In genomic region chr6:110881929-110882629, GRCh38 we compare ENCODE assay signal across 11 cellular contexts. TPM values are rescaled to one million over a fixed set of nuclear protein-coding genes. Genes with fewer than 3 reads are reported as not detected.
DNase-seq lines count a peak whose midpoint lies in the region; ATAC-seq and TF ChIP-seq lines count a peak whose summit lies in the region.
"Had no signal": no experiment of that assay in that cellular context is flagged by ENCODE, and none has a peak within 500 bp of the region (broad histone marks: within the 10 kb centered on the region; RNA-seq: fewer than 3 reads in every experiment).

No MANE protein-coding gene starts in this region.

- no peaks in the 10 kb centered on the region; the same call in none of the 2 replicates for H3K36me3 ChIP-seq in PC-3 (ENCODE audit: low read depth, low read length)
- no peaks in the 10 kb centered on the region for H3K36me3 ChIP-seq in fibroblast of lung (ENCODE audit: control insufficient read depth, insufficient read depth, low read length)
- no peaks in the 10 kb centered on the region for H3K36me3 ChIP-seq in skeletal muscle satellite cell (ENCODE audit: insufficient read depth, low read length)

- H3K4me3 ChIP-seq in PC-3 (ENCODE audit: low read length), result no peak overlapping the region
- H3K4me3 ChIP-seq in fibroblast of lung (replicated peaks in 1 of 4; ENCODE audit: control extremely low read depth in 1 of 4, insufficient read depth in 1 of 4, low read depth in 3 of 4, low read length in 4 of 4), result peak overlapping the region in 1 of 4 experiments; percentile 11
- no peak overlapping the region for H3K4me3 ChIP-seq in skeletal muscle satellite cell (ENCODE audit: low read length)

- ATAC-seq in PC-3, result no peak
- ATAC-seq in HG02798 (IDR thresholded peaks at IDR 0.05; ENCODE audit: poor library complexity, unreplicated experiment), result no peak

- peaks cover 86% of the 10 kb centered on the region for H3K36me3 Mint-ChIP-seq in activated T-cell treated with anti-CD3 and anti-CD28 coated beads, Interleukin-2, amount 50 U/mL, for 24 hours (ENCODE audit: low read depth)

- no peaks in the 10 kb centered on the region for H3K27me3 ChIP-seq in PC-3 (ENCODE audit: low read length)
- no peaks in the 10 kb centered on the region for H3K27me3 ChIP-seq in fibroblast of lung (ENCODE audit: control insufficient read depth, insufficient read depth, low read length)
- H3K27me3 ChIP-seq in skeletal muscle satellite cell (ENCODE audit: control insufficient read depth, insufficient read depth, low read length), result no peaks in the 10 kb centered on the region

- H3K27ac Mint-ChIP-seq in activated T-cell treated with anti-CD3 and anti-CD28 coated beads, Interleukin-2, amount 50 U/mL, for 24 hours, result peak overlapping the region; percentile 80

- H4K20me1 ChIP-seq in PC-3 (ENCODE audit: low read length) (peaks cover 100% of the 10 kb centered on the region), fibroblast of lung (ENCODE audit: control insufficient read depth, extremely low read depth, insufficient read depth, low read length) (peaks cover 6% of the 10 kb centered on the region)

- POLR2A ChIA-PET in PC-3 (lab: Charles Lee; ENCODE audit: unreplicated experiment), result interaction anchor here (0.8 kb wide), 1 partner anchor 67 kb away, joined by 3 read pairs; the partner anchor contains the start of gene CDK19

- H3K4me1 Mint-ChIP-seq in activated T-cell treated with anti-CD3 and anti-CD28 coated beads, Interleukin-2, amount 50 U/mL, for 24 hours (ENCODE audit: low read depth), result peaks cover 98% of the 10 kb centered on the region

- H3K27me3 Mint-ChIP-seq in activated T-cell treated with anti-CD3 and anti-CD28 coated beads, Interleukin-2, amount 50 U/mL, for 24 hours, result no peaks in the 10 kb centered on the region

- peak overlapping the region; percentile 58 for H3K4me3 Mint-ChIP-seq in activated T-cell treated with anti-CD3 and anti-CD28 coated beads, Interleukin-2, amount 50 U/mL, for 24 hours

- intact Hi-C loops in PC-3 (cut with micrococcal nuclease), result no loop called here

- H3K4me1 ChIP-seq in PC-3 (ENCODE audit: insufficient read depth, low read length), result peaks cover 42% of the 10 kb centered on the region
- H3K4me1 ChIP-seq in fibroblast of lung (ENCODE audit: control insufficient read depth, extremely low read depth, insufficient read depth, low read length), result peaks cover 7% of the 10 kb centered on the region
- H3K4me1 ChIP-seq in skeletal muscle satellite cell (ENCODE audit: control insufficient read depth, insufficient read depth, low read length), result peaks cover 36% of the 10 kb centered on the region

- H3K9ac ChIP-seq in PC-3 (ENCODE audit: low read length) (no peak overlapping the region), fibroblast of lung (ENCODE audit: insufficient read depth, low read length) (no peak overlapping the region), skeletal muscle satellite cell (ENCODE audit: low read depth, low read length) (no peak overlapping the region)

- no TSS peak for BruUV-seq in PC-3 (replicated peaks; lab: Mats Ljungman, UMichigan)

- TF ChIP-seq CTCF in PC-3 (conservative IDR thresholded peaks at IDR 0.05; ENCODE audit: low read depth, low read length), result no peak
- no peak for TF ChIP-seq CTCF in fibroblast of lung (conservative IDR thresholded peaks at IDR 0.05 in 1 of 2, IDR thresholded peaks at IDR 0.05 in 1 of 2; ENCODE audit: low read depth in 1 of 2, low read length in 2 of 2)
- TF ChIP-seq CTCF in GM13976 (IDR thresholded peaks at IDR 0.05; ENCODE audit: borderline replicate concordance, control extremely low read depth, extremely low read depth, insufficient read depth, missing control alignments), result no peak

- in situ Hi-C loops in GM13976 (cut with MboI; ENCODE audit: low sequenced_read_pairs, unreplicated experiment), result no loop called here

- no peak overlapping the region for H2AFZ ChIP-seq in PC-3 (ENCODE audit: low read length)
- H2AFZ ChIP-seq in fibroblast of lung (ENCODE audit: low read length), result no peak overlapping the region

- no peak overlapping the region for H3K27ac ChIP-seq in PC-3 (ENCODE audit: low read length)
- no peak overlapping the region for H3K27ac ChIP-seq in fibroblast of lung (ENCODE audit: insufficient read depth, low read length)

- H3K9me2 ChIP-seq in PC-3 (replicated peaks; ENCODE audit: low read length), result no peaks in the 10 kb centered on the region

- no peak for DNase-seq in activated T-cell treated with anti-CD3 and anti-CD28 coated beads, Interleukin-2, amount 50 U/mL, for 24 hours
- DNase-seq in activated T-cell treated with anti-CD3 and anti-CD28 coated beads for 4 hours (no peak), PC-3 (no peak), fibroblast of lung (ENCODE audit: low read depth in 2 of 2) (peak in 1 of 2 donors; percentile 86), GM13976 (ENCODE audit: low spot score) (no peak), NCI-H82 treated with DMSO at 0.1 percent for 48 hours (lab: John Stamatoyannopoulos, UW; ENCODE audit: unreplicated experiment) (no peak)
- DNase-seq: head of caudate nucleus; SHP77; stimulated activated naive CD4-positive, alpha-beta T cell had no signal

- H3K79me2 ChIP-seq in PC-3 (ENCODE audit: low read length) (peaks cover 100% of the 10 kb centered on the region), fibroblast of lung (ENCODE audit: control insufficient read depth, insufficient read depth, low read length) (peaks cover 99% of the 10 kb centered on the region)

- H3K4me2 ChIP-seq in PC-3 (ENCODE audit: low read length) (peak overlapping the region; percentile 27; the same call in 1 of the 2 replicates), fibroblast of lung (ENCODE audit: extremely low read depth, insufficient read depth, low read length) (peak overlapping the region; percentile 1), skeletal muscle satellite cell (ENCODE audit: low read length) (peak overlapping the region; percentile 7)

- H3F3A ChIP-seq in PC-3 (ENCODE audit: low read length, unreplicated experiment), result no peaks in the 10 kb centered on the region

- no peaks in the 10 kb centered on the region for H3K9me3 Mint-ChIP-seq in activated T-cell treated with anti-CD3 and anti-CD28 coated beads, Interleukin-2, amount 50 U/mL, for 24 hours

- CTCF ChIA-PET in PC-3 (lab: Charles Lee), result no interaction called here

- H3K9me3 ChIP-seq in PC-3 (ENCODE audit: low read length) (no peaks in the 10 kb centered on the region), fibroblast of lung (ENCODE audit: control insufficient read depth, insufficient read depth, low read depth, low read length) (no peaks in the 10 kb centered on the region), skeletal muscle satellite cell (replicated peaks; ENCODE audit: low read length) (no peaks in the 10 kb centered on the region)

RNA-seq across cellular contexts. Expression of gene AMD1, which starts 7.5 kb away (rescaled TPM):
- total RNA-seq in PC-3 (2014; rRNA removed) (56.2 and 72.5 TPM in 2 replicates), fibroblast of lung (33.4 and 33.9 TPM in 2 replicates)
- 92.5 and 107 TPM in 2 replicates for polyA plus RNA-seq in fibroblast of lung
- 42.2 and 42.5 TPM in 2 replicates for polyA plus RNA-seq in fibroblast of lung (2012)
- polyA minus RNA-seq in fibroblast of lung (ENCODE audit: low replicate concordance), result 5.5 and 6.7 TPM in 2 replicates
- 77.8 and 86.7 TPM in 2 replicates for total RNA-seq in skeletal muscle satellite cell (2012; rRNA removed)
